ENCODE assay signal across 17 cellular contexts in genomic region chr1:10714337-10715114, GRCh38.
DNase-seq lines count a peak whose midpoint lies in the region; ATAC-seq, FAIRE-seq and TF ChIP-seq lines count a peak whose summit lies in the region.
"Had no signal": no experiment of that assay in that cellular context is flagged by ENCODE, and none has a peak within 500 bp of the region (broad histone marks: within the 10 kb centered on the region; RNA-seq: fewer than 3 reads in every experiment).

No MANE protein-coding gene starts in this region.

- H3K27ac Mint-ChIP-seq in nephron progenitor cell = peak overlapping the region; percentile 80
- H3K27ac Mint-ChIP-seq: activated T-helper 17 cell treated with anti-CD3 and anti-CD28 coated beads, Interleukin-2, amount 50 U/mL, for 72 hours had no signal

- H3K9me3 ChIP-seq in right lobe of liver = no peaks in the 10 kb centered on the region
- no peaks in the 10 kb centered on the region for H3K9me3 ChIP-seq in HepG2 (ENCODE audit: low read length)
- H3K9me3 ChIP-seq: mucosa of descending colon, testis had no signal

- in situ Hi-C loops in HepG2 (cut with HindIII; ENCODE audit: extremely low pct_ligation_motif_present, low pct_unique_long_range_greater_than_20kb) = no loop called here

- TF ChIP-seq RAD21 in HepG2 (CRISPR knock-in tag; IDR thresholded peaks at IDR 0.05) = no peak

- TF ChIP-seq POLR2A in right lobe of liver (IDR thresholded peaks at IDR 0.05) = no peak
- no peak for TF ChIP-seq POLR2A in HepG2 (IDR thresholded peaks at IDR 0.05; ENCODE audit: insufficient read depth in 1 of 2, low read depth in 2 of 2, low read length in 2 of 2)
- no peak for TF ChIP-seq POLR2A in erythroblast (IDR thresholded peaks at IDR 0.05; ENCODE audit: low read length)

- no peak overlapping the region for H3K27ac ChIP-seq in right lobe of liver
- H3K27ac ChIP-seq in HepG2 (ENCODE audit: extremely low read length, insufficient read depth, low read length) = no peak overlapping the region
- H3K27ac ChIP-seq: testis had no signal

- H3K9ac ChIP-seq in HepG2 (ENCODE audit: insufficient read depth, low read depth, low read length) = no peak overlapping the region

- H3K4me1 Mint-ChIP-seq in nephron progenitor cell = peaks cover 32% of the 10 kb centered on the region
- H3K4me1 Mint-ChIP-seq: activated T-helper 17 cell treated with anti-CD3 and anti-CD28 coated beads, Interleukin-2, amount 50 U/mL, for 72 hours had no signal

- TF ChIP-seq EP300 in HepG2 (IDR thresholded peaks at IDR 0.05; ENCODE audit: low read depth in 2 of 2, low read length in 2 of 2) = no peak
- TF ChIP-seq EP300 in HepG2 (CRISPR knock-in tag; IDR thresholded peaks at IDR 0.05; ENCODE audit: borderline replicate concordance) = no peak

- H3K36me3 ChIP-seq in right lobe of liver (no peaks in the 10 kb centered on the region), HepG2 (replicated peaks in 1 of 2; ENCODE audit: control insufficient read depth in 1 of 2, insufficient read depth in 2 of 2, low read length in 2 of 2) (no peaks in the 10 kb centered on the region)

- H3K4me3 ChIP-seq in right lobe of liver = no peak overlapping the region
- no peak overlapping the region for H3K4me3 ChIP-seq in HepG2 (replicated peaks in 1 of 3; ENCODE audit: insufficient read depth in 1 of 3, low read depth in 2 of 3, low read length in 3 of 3)
- H3K4me3 ChIP-seq: mucosa of descending colon, testis had no signal

- no peaks in the 10 kb centered on the region for H3K27me3 ChIP-seq in right lobe of liver
- H3K27me3 ChIP-seq in HepG2 (ENCODE audit: control insufficient read depth in 1 of 2, insufficient read depth in 2 of 2, low read length in 2 of 2) = peaks cover 6 to 49% of the 10 kb centered on the region in 2 experiments; a peak in 4 of 5 replicates
- H3K27me3 ChIP-seq: testis had no signal

- no peaks in the 10 kb centered on the region for H3K79me2 ChIP-seq in HepG2 (ENCODE audit: insufficient read depth, low read length)

- DNase-seq in right lobe of liver (no peak), HepG2 (ENCODE audit: low spot score) (no peak), Right ventricle myocardium superior (peak; percentile 76), nephron progenitor cell (no peak), erythroblast (lab: John Stamatoyannopoulos, UW) (no peak), sciatic nerve (ENCODE audit: low spot score) (no peak)
- DNase-seq: activated CD8-positive, alpha-beta T cell treated with anti-CD3 and anti-CD28 coated beads, Interleukin-2, amount 10 ng/mL, durations not matched to agents 7 days and 5 days; effector CD8-positive, alpha-beta T cell; GF-D8; mucosa of descending colon; NCI-H187; NCI-H510A; testis had no signal

- no peaks in the 10 kb centered on the region for H3K9me3 Mint-ChIP-seq in nephron progenitor cell
- H3K9me3 Mint-ChIP-seq: activated T-helper 17 cell treated with anti-CD3 and anti-CD28 coated beads, Interleukin-2, amount 50 U/mL, for 72 hours had no signal

- no peaks in the 10 kb centered on the region for H3K4me1 ChIP-seq in right lobe of liver
- H3K4me1 ChIP-seq in HepG2 (ENCODE audit: insufficient read depth, low read length) = no peaks in the 10 kb centered on the region
- H3K4me1 ChIP-seq: testis had no signal

- no peaks in the 10 kb centered on the region for H3K36me3 Mint-ChIP-seq in nephron progenitor cell (ENCODE audit: low read depth)

- ATAC-seq in right lobe of liver = peak in 3 of 4 donors; percentile 25 to 45 (median 39)
- no peak for ATAC-seq in HepG2
- peak; percentile 76 for ATAC-seq in Right ventricle myocardium superior (ENCODE audit: poor library complexity)
- no peak for ATAC-seq in HG03571 (IDR thresholded peaks at IDR 0.05; ENCODE audit: unreplicated experiment)
- no peak for ATAC-seq in GM18498 (IDR thresholded peaks at IDR 0.05; ENCODE audit: unreplicated experiment)
- no peak for ATAC-seq in sciatic nerve
- ATAC-seq: activated CD8-positive, alpha-beta T cell treated with anti-CD3 and anti-CD28 coated beads, Interleukin-2, amount 10 ng/mL, durations not matched to agents 7 days and 5 days; activated T-helper 17 cell treated with anti-CD3 and anti-CD28 coated beads, Interleukin-2, amount 50 U/mL, for 72 hours; mucosa of descending colon had no signal

- POLR2A ChIA-PET in HepG2 (lab: Yijun Ruan, JAX) = no interaction called here

- H2AFZ ChIP-seq in HepG2 (ENCODE audit: low read length) = no peak overlapping the region

- BruUV-seq in HepG2 (replicated peaks; lab: Mats Ljungman, UMichigan) = no TSS peak

- no peak overlapping the region for H3K4me2 ChIP-seq in HepG2 (ENCODE audit: low read depth, low read length)

- H3K27me3 Mint-ChIP-seq in nephron progenitor cell (ENCODE audit: low read depth, poor library complexity) = peaks cover 82% of the 10 kb centered on the region

- CTCF ChIA-PET in HepG2 (lab: Yijun Ruan, JAX; ENCODE audit: low intra/inter-chr PET ratio, low total read pairs) = no interaction called here

- H4K20me1 ChIP-seq in HepG2 (ENCODE audit: insufficient read depth, low read length) = no peaks in the 10 kb centered on the region

- no peak for TF ChIP-seq CTCF in right lobe of liver (IDR thresholded peaks at IDR 0.05)
- TF ChIP-seq CTCF in HepG2 (CRISPR knock-in tag; IDR thresholded peaks at IDR 0.05) = no peak
- no peak for TF ChIP-seq CTCF in nephron progenitor cell (IDR thresholded peaks at IDR 0.05)

- intact Hi-C loops in right lobe of liver (cut with DNase I) (no loop called here), HepG2 (cut with micrococcal nuclease; ENCODE audit: unreplicated experiment) (no loop called here), Right ventricle myocardium superior (cut with DNase I) (no loop called here), sciatic nerve (cut with DNase I) (no loop called here)

- no peak overlapping the region for H3K4me3 Mint-ChIP-seq in nephron progenitor cell
- H3K4me3 Mint-ChIP-seq: activated CD8-positive, alpha-beta T cell treated with anti-CD3 and anti-CD28 coated beads, Interleukin-2, amount 10 ng/mL, durations not matched to agents 7 days and 5 days; activated T-helper 17 cell treated with anti-CD3 and anti-CD28 coated beads, Interleukin-2, amount 50 U/mL, for 72 hours had no signal

- 78% methylated on average over 10 of the region's 22 CpGs for WGBS in right lobe of liver (ENCODE audit: insufficient coverage, low coverage, low lambda C conversion rate, missing lambda C conversion rate)
- 44% methylated on average over 11 of the region's 22 CpGs for WGBS in HepG2 (ENCODE audit: low lambda C conversion rate)

- no peak for FAIRE-seq in HepG2 (lab: Jason Lieb, UNC)
- FAIRE-seq: GM19239 had no signal

TF ChIP-seq in HepG2, 621 proteins besides CTCF, POLR2A, EP300 and RAD21 (continues in another document):
- TF ChIP-seq MAFK (conservative IDR thresholded peaks at IDR 0.05 in 1 of 2, IDR thresholded peaks at IDR 0.05 in 1 of 2; ENCODE audit: low read length in 2 of 2) (no peak), TFAP4 (IDR thresholded peaks at IDR 0.05; ENCODE audit: borderline replicate concordance, low read depth) (no peak), FOXO4 (CRISPR knock-in tag; conservative IDR thresholded peaks at IDR 0.05) (no peak), ZKSCAN1 (IDR thresholded peaks at IDR 0.05; ENCODE audit: low read length) (no peak), ZNF280B (CRISPR knock-in tag; IDR thresholded peaks at IDR 0.05; ENCODE audit: borderline replicate concordance) (no peak), KLF15 (CRISPR knock-in tag; IDR thresholded peaks at IDR 0.05; ENCODE audit: borderline replicate concordance) (no peak), MAX (IDR thresholded peaks at IDR 0.05) (no peak)

Comparison
In these comparisons a context has a peak if more than half of its experiments do, and no peak if none do; other contexts are left out.
1. ATAC-seq: peak in right lobe of liver (3 of 4) and Right ventricle myocardium superior (single experiment); none in HepG2 (single experiment), HG03571 (single experiment), GM18498 (single experiment) and sciatic nerve (single experiment).